Comparison of ENCODE assay signal across 20 cellular contexts in genomic region chr11:120132645-120133185, GRCh38. TPM values are rescaled to one million over a fixed set of nuclear protein-coding genes. Genes with fewer than 3 reads are reported as not detected.
DNase-seq lines count a peak whose midpoint lies in the region; ATAC-seq and TF ChIP-seq lines count a peak whose summit lies in the region.
"Had no signal": no experiment of that assay in that cellular context is flagged by ENCODE, and none has a peak within 500 bp of the region (broad histone marks: within the 10 kb centered on the region; RNA-seq: fewer than 3 reads in every experiment).

No MANE protein-coding gene starts in this region.

- CTCF ChIA-PET in HEK293T (lab: Yijun Ruan, JAX), result no interaction called here

- H3K27me3 ChIP-seq in H7 (ENCODE audit: control insufficient read depth, insufficient read depth, low read length), result no peaks in the 10 kb centered on the region; the same call in 1 of the 2 replicates
- H3K27me3 ChIP-seq: testis had no signal

- H3K4me3 ChIP-seq in H7 (ENCODE audit: insufficient read depth, low read depth, low read length), result no peak overlapping the region
- H3K4me3 ChIP-seq: heart left ventricle, testis had no signal

- H3K36me3 ChIP-seq in H7 (replicated peaks; ENCODE audit: control insufficient read depth, insufficient read depth, low read length), result no peaks in the 10 kb centered on the region
- H3K36me3 ChIP-seq: heart left ventricle had no signal

- POLR2A ChIA-PET in HEK293T (lab: Yijun Ruan, JAX), result no interaction called here

- ATAC-seq in SK-N-SH treated with all-trans-retinoic acid at 6 μM for 48 hours (no peak), esophagus mucosa (peak; percentile 14), sciatic nerve (no peak), HG02885 (IDR thresholded peaks at IDR 0.05; ENCODE audit: poor library complexity, unreplicated experiment) (no peak)
- ATAC-seq: heart left ventricle; right cardiac atrium; stimulated activated naive B cell treated with anti-CD40 and anti-IgM and Interleukin-4, amounts not matched to agents 10 μg/mL and 1 μg/mL and 100 μg/mL, for 72 hours had no signal

- intact Hi-C loops in sciatic nerve (cut with DNase I), result no loop called here

- DNase-seq in H7 (peak; percentile 19), sciatic nerve (ENCODE audit: low spot score) (peak; percentile 33), HEK293T (ENCODE audit: extremely low spot score) (no peak), NCI-H524 (lab: John Stamatoyannopoulos, UW) (no peak), HK-2 (ENCODE audit: unreplicated experiment) (no peak)
- DNase-seq: activated naive CD4-positive, alpha-beta T cell; activated T-cell treated with anti-CD3 and anti-CD28 coated beads, Interleukin-2, amount 50 U/mL, for 48 hours; anterior cingulate cortex; right cardiac atrium; stimulated activated CD4-positive, alpha-beta T cell treated with anti-CD3 and anti-CD28 coated beads, Interleukin-12 subunit alpha, Interleukin-12 subunit beta, amount 100 ng/mL, for 4 hours; stimulated activated CD4-positive, alpha-beta T cell treated with anti-CD3 and anti-CD28 coated beads, Interleukin-4, amount 100 ng/mL, for 24 hours; stimulated activated naive B cell treated with anti-CD40 and anti-IgM and Interleukin-4, amounts not matched to agents 10 μg/mL and 1 μg/mL and 100 μg/mL, for 72 hours; T-helper 1 cell; testis had no signal

TF ChIP-seq in SK-N-SH treated with all-trans-retinoic acid at 6 μM for 48 hours, 23 proteins besides CTCF, POLR2A, EP300 and RAD21:
- TF ChIP-seq TCF4 (CRISPR knock-in tag; IDR thresholded peaks at IDR 0.05; ENCODE audit: borderline replicate concordance) (0 out of 2 replicates have a peak, but pooled peaks have one; percentile 12), ZNF8 (CRISPR knock-in tag; IDR thresholded peaks at IDR 0.05) (no peak)

TF ChIP-seq in HEK293T, 16 proteins besides CTCF, POLR2A, EP300 and RAD21:
- TF ChIP-seq TARDBP (IDR thresholded peaks at IDR 0.05), result no peak
- TF ChIP-seq SP1 (IDR thresholded peaks at IDR 0.05), result no peak
- no peak for TF ChIP-seq SUZ12 (IDR thresholded peaks at IDR 0.05)
- no peak for TF ChIP-seq FOXK2 (IDR thresholded peaks at IDR 0.05)
- TF ChIP-seq L3MBTL2 (conservative IDR thresholded peaks at IDR 0.05), result no peak
- no peak for TF ChIP-seq ELF4 (IDR thresholded peaks at IDR 0.05)
- TF ChIP-seq LEF1 (IDR thresholded peaks at IDR 0.05; ENCODE audit: borderline replicate concordance), result no peak

RNA-seq across cellular contexts. Expression of gene TRIM29, which starts 5.2 kb away (rescaled TPM):
- total RNA-seq in H7 (2014; rRNA removed; shearing (Covaris generic)), result 0.17 TPM in 1 of 2 replicates, not detected in the other
- total RNA-seq in esophagus mucosa (1,294 TPM), sciatic nerve (33.2 TPM)
- total RNA-seq: dermis microvascular lymphatic vessel endothelial cell, mononuclear cell had no signal

Comparison
In these comparisons a context has a peak if more than half of its experiments do, and no peak if none do; other contexts are left out.
1. DNase-seq: peak in H7 (single experiment) and sciatic nerve (single experiment); none in HEK293T (single experiment), NCI-H524 (0 of 2) and HK-2 (single experiment).
2. RNA of gene TRIM29, which starts 5.2 kb away (total RNA-seq): 1,294 TPM in esophagus mucosa (single experiment); 33.2 TPM in sciatic nerve (single experiment) and 0.17 TPM in H7; every median in the first group is over 10 times any median in the second.